In genomic region chr6:114033606-114034005, GRCh38 we compare ENCODE assay signal across 24 cellular contexts.
"Had no signal": no experiment of that assay in that cellular context is flagged by ENCODE, and none has a peak within 500 bp of the region (broad histone marks: within the 10 kb centered on the region; RNA-seq: fewer than 3 reads in every experiment).

No MANE protein-coding gene starts in this region.

- H3K36me3 Mint-ChIP-seq: activated naive CD8-positive, alpha-beta T cell; WTC11 had no signal

- ATAC-seq: activated CD8-positive, alpha-beta T cell treated with anti-CD3 and anti-CD28 coated beads, Interleukin-2, amount 10 ng/mL, durations not matched to agents 7 days and 5 days; Panc1; WTC11 had no signal

- H3K27ac Mint-ChIP-seq: activated CD8-positive, alpha-beta T cell treated with anti-CD3 and anti-CD28 coated beads, Interleukin-2, amount 10 ng/mL, durations not matched to agents 7 days and 5 days; activated naive CD8-positive, alpha-beta T cell; activated T-cell treated with anti-CD3 and anti-CD28 coated beads, Interleukin-2, amount 50 U/mL, for 24 hours; T-helper 1 cell treated with Interleukin-12 subunit alpha and Interleukin-12 subunit beta and Interleukin-4 antibody, amounts not matched to agents 30 μg/mL and 1 μg/mL, for 36 hours; WTC11 had no signal

- H3K27me3 Mint-ChIP-seq: activated naive CD8-positive, alpha-beta T cell had no signal

- H3K4me3 Mint-ChIP-seq: activated CD8-positive, alpha-beta T cell treated with anti-CD3 and anti-CD28 coated beads, Interleukin-2, amount 10 ng/mL, durations not matched to agents 7 days and 5 days; activated naive CD8-positive, alpha-beta T cell; activated T-cell treated with anti-CD3 and anti-CD28 coated beads, Interleukin-2, amount 50 U/mL, for 24 hours; T-helper 1 cell treated with Interleukin-12 subunit alpha and Interleukin-12 subunit beta and Interleukin-4 antibody, amounts not matched to agents 30 μg/mL and 1 μg/mL, for 36 hours; WTC11 had no signal

- H3K9me3 Mint-ChIP-seq: activated T-cell treated with anti-CD3 and anti-CD28 coated beads, Interleukin-2, amount 50 U/mL, for 24 hours; T-helper 1 cell treated with Interleukin-12 subunit alpha and Interleukin-12 subunit beta and Interleukin-4 antibody, amounts not matched to agents 30 μg/mL and 1 μg/mL, for 36 hours had no signal

- H3K4me1 Mint-ChIP-seq: WTC11 had no signal

- DNase-seq: activated CD4-positive, alpha-beta T cell treated with anti-CD3 and anti-CD28 coated beads for 48 hours; activated CD4-positive, alpha-beta T cell treated with anti-CD3 and anti-CD28 coated beads, Interleukin-2, amount 50 U/mL, for 4 hours; activated CD4-positive, CD25-positive, alpha-beta regulatory T cell treated with anti-CD3 and anti-CD28 coated beads, Interleukin-2, amount 50 U/mL, for 72 hours; activated CD8-positive, alpha-beta T cell treated with anti-CD3 and anti-CD28 coated beads, Interleukin-2, amount 10 ng/mL, durations not matched to agents 7 days and 5 days; activated effector memory CD4-positive, alpha-beta T cell treated with anti-CD3 and anti-CD28 coated beads, Interleukin-2, amount 50 U/mL, for 16 hours; activated naive CD4-positive, alpha-beta T cell treated with Interleukin-2 at 50 U/mL for 16 hours; activated T-cell treated with anti-CD3 and anti-CD28 coated beads, Interleukin-2, amount 50 U/mL, for 24 hours; caudate nucleus; KG1; NCI-H1092; NCI-H1417; NCI-H1930; NCI-H2107; NCI-H2171 treated with DMSO at 0.1 percent for 48 hours; NCI-H226; NCI-H510A; NCI-H526 treated with DMSO at 0.1 percent for 48 hours; NCI-H82; RPMI8226; SHP77 had no signal
